2 cellular contexts compared by ENCODE assay signal in the genomic region with DNA sequence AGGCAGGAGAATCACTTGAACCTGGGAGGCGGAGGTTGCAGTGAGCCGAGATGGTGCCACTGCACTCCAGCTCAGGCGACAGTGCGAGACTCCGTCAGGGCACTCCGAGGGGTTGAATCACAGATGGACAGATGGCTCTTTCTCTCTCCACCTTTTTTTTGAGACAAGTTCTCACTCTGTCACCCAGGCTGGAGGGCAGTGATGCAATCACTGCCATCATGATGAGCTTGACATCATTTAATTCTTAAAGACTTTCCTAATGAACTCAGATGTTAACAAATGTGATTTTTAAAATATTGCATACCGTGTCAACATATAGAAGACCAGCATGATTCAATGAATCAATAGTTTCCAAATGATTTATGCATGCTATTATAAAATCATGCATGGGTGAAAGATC.
TF ChIP-seq lines count a peak whose summit lies in the region.

No MANE protein-coding gene starts in this region.

TF ChIP-seq in HepG2, 621 proteins besides CTCF, POLR2A, EP300 and RAD21:
- TF ChIP-seq CEBPB (IDR thresholded peaks at IDR 0.05; ENCODE audit: borderline replicate concordance, low read depth, low read length) (peak; percentile 50), TCF7 (IDR thresholded peaks at IDR 0.05; ENCODE audit: low read depth) (no peak)

TF ChIP-seq in K562, 482 proteins besides CTCF, POLR2A, EP300 and RAD21:
- TF ChIP-seq ZNF23 (CRISPR knock-in tag; IDR thresholded peaks at IDR 0.05) (no peak), CEBPB (tag; IDR thresholded peaks at IDR 0.05) (peak; percentile 38; the same call in 1 of the 2 replicates), SAFB2 (IDR thresholded peaks at IDR 0.05; ENCODE audit: borderline replicate concordance, low read depth, low read length, severe bottlenecking) (no peak), ZNF589 (CRISPR knock-in tag; IDR thresholded peaks at IDR 0.05; ENCODE audit: low read depth) (no peak), CEBPG (CRISPR knock-in tag; IDR thresholded peaks at IDR 0.05) (no peak), CEBPG (tag; conservative IDR thresholded peaks at IDR 0.05 in 1 of 2, IDR thresholded peaks at IDR 0.05 in 1 of 2) (peak; percentile 43 to 47; a peak in 1 of 4 replicates)
- TF ChIP-seq, protein P1, sequence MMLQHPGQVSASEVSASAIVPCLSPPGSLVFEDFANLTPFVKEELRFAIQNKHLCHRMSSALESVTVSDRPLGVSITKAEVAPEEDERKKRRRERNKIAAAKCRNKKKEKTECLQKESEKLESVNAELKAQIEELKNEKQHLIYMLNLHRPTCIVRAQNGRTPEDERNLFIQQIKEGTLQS (IDR thresholded peaks at IDR 0.05): peak; percentile 63
- TF ChIP-seq, protein P1 (CRISPR knock-in tag; conservative IDR thresholded peaks at IDR 0.05): no peak
